1 cellular context compared by ENCODE assay signal in the genomic region with DNA sequence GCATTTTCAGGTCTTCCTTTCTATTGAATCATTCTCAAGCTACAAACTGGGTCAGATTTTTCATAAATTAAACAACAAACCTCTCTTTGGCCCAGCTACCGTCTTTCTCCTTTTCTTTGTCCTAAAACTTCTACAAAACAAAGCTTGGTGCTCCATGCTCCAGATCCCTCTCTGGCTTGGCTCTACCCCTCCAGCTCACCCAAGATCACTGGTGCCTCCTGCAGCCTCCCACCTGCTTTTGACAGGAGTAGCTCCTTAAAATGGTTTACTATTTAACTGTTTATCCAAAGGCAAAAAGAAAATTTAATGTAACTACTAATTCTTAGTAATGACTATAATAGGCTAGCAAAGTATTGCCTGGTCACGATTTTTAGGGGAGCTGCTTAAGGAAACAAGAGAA.
TF ChIP-seq lines count a peak whose summit lies in the region.

No MANE protein-coding gene starts in this region.

TF ChIP-seq in WTC11, 78 proteins besides CTCF, POLR2A, EP300 and RAD21 (continued from another document):
- TF ChIP-seq, protein P1, sequence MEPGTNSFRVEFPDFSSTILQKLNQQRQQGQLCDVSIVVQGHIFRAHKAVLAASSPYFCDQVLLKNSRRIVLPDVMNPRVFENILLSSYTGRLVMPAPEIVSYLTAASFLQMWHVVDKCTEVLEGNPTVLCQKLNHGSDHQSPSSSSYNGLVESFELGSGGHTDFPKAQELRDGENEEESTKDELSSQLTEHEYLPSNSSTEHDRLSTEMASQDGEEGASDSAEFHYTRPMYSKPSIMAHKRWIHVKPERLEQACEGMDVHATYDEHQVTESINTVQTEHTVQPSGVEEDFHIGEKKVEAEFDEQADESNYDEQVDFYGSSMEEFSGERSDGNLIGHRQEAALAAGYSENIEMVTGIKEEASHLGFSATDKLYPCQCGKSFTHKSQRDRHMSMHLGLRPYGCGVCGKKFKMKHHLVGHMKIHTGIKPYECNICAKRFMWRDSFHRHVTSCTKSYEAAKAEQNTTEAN (CRISPR knock-in tag; IDR thresholded peaks at IDR 0.05), result no peak
- TF ChIP-seq, protein P2, sequence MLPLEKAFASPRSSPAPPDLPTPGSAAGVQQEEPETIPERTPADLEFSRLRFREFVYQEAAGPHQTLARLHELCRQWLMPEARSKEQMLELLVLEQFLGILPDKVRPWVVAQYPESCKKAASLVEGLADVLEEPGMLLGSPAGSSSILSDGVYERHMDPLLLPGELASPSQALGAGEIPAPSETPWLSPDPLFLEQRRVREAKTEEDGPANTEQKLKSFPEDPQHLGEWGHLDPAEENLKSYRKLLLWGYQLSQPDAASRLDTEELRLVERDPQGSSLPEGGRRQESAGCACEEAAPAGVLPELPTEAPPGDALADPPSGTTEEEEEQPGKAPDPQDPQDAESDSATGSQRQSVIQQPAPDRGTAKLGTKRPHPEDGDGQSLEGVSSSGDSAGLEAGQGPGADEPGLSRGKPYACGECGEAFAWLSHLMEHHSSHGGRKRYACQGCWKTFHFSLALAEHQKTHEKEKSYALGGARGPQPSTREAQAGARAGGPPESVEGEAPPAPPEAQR (CRISPR knock-in tag; IDR thresholded peaks at IDR 0.05), result no peak
TF ChIP-seq in WTC11: peak in this region for 0.
